Comparison of ENCODE assay signal across 8 cellular contexts in genomic region chr6:63802606-63803206, GRCh38.
DNase-seq lines count a peak whose midpoint lies in the region; ATAC-seq and TF ChIP-seq lines count a peak whose summit lies in the region.

No MANE protein-coding gene starts in this region.

- H3K27me3 ChIP-seq in esophagus muscularis mucosa (no peaks in the 10 kb centered on the region), stomach (no peaks in the 10 kb centered on the region)

- 55% methylated on average over 2 of the region's 2 CpGs for WGBS in esophagus muscularis mucosa
- WGBS in stomach, 5 donors, result 44 to 55% (median 46%) methylated on average over 2 of the region's 2 CpGs

- H3K4me3 ChIP-seq in esophagus muscularis mucosa (no peak overlapping the region), stomach (no peak overlapping the region)

- DNase-seq in NOMO-1 treated with DMSO at 0.1 percent for 48 hours (lab: John Stamatoyannopoulos, UW; ENCODE audit: unreplicated experiment) (peak; percentile 31), NOMO-1 treated with dmso at 0.1 percent for 144 hours (lab: John Stamatoyannopoulos, UW; ENCODE audit: unreplicated experiment) (no peak), NCI-H774 (lab: John Stamatoyannopoulos, UW) (peak; percentile 32), esophagus muscularis mucosa (ENCODE audit: extremely low spot score) (no peak), stomach (no peak), NCI-H2107 treated with DMSO at 0.1 percent for 48 hours (lab: John Stamatoyannopoulos, UW; ENCODE audit: unreplicated experiment) (no peak)
- DNase-seq in stimulated activated CD4-positive, alpha-beta T cell treated with anti-CD3 and anti-CD28 coated beads, Interleukin-4, amount 100 ng/mL, for 1 hour, result no peak

- ATAC-seq in HG03280 (IDR thresholded peaks at IDR 0.05; ENCODE audit: unreplicated experiment), result no peak

- peaks cover 0 to 16% (median 8%) of the 10 kb centered on the region in 4 donors for H3K4me1 ChIP-seq in esophagus muscularis mucosa
- peaks cover 12 to 25% (median 21%) of the 10 kb centered on the region in 4 donors for H3K4me1 ChIP-seq in stomach

- H3K27ac ChIP-seq in esophagus muscularis mucosa (replicated peaks in 1 of 4) (no peak overlapping the region), stomach (no peak overlapping the region)

- TF ChIP-seq CTCF in esophagus muscularis mucosa (IDR thresholded peaks at IDR 0.05) (peak in 2 of 3 experiments; percentile 15 to 34), stomach (IDR thresholded peaks at IDR 0.05) (peak in 4 of 7 experiments; percentile 32 to 53 (median 42))

- TF ChIP-seq POLR2A in esophagus muscularis mucosa (IDR thresholded peaks at IDR 0.05; ENCODE audit: low read depth) (no peak), stomach (IDR thresholded peaks at IDR 0.05) (no peak)

- H3K36me3 ChIP-seq in esophagus muscularis mucosa (no peaks in the 10 kb centered on the region), stomach (no peaks in the 10 kb centered on the region)

- intact Hi-C loops in esophagus muscularis mucosa (cut with DNase I), result no loop called here
- intact Hi-C loops in stomach (cut with DNase I; ENCODE audit: low total_unique reads), result no loop called here

- TF ChIP-seq EP300 in esophagus muscularis mucosa (IDR thresholded peaks at IDR 0.05) (no peak), stomach (IDR thresholded peaks at IDR 0.05) (no peak)

- H3K9me3 ChIP-seq in esophagus muscularis mucosa, result no peaks in the 10 kb centered on the region
- no peaks in the 10 kb centered on the region for H3K9me3 ChIP-seq in stomach

Comparison
In these comparisons a context has a peak if more than half of its experiments do, and no peak if none do; other contexts are left out.
1. DNase-seq: peak in NOMO-1 treated with DMSO at 0.1 percent for 48 hours (single experiment) and NCI-H774 (single experiment); none in NOMO-1 treated with dmso at 0.1 percent for 144 hours (single experiment), esophagus muscularis mucosa (single experiment), stomach (single experiment), NCI-H2107 treated with DMSO at 0.1 percent for 48 hours (single experiment) and stimulated activated CD4-positive, alpha-beta T cell treated with anti-CD3 and anti-CD28 coated beads, Interleukin-4, amount 100 ng/mL, for 1 hour (single experiment).